24 cellular contexts compared by ENCODE assay signal in the genomic region with DNA sequence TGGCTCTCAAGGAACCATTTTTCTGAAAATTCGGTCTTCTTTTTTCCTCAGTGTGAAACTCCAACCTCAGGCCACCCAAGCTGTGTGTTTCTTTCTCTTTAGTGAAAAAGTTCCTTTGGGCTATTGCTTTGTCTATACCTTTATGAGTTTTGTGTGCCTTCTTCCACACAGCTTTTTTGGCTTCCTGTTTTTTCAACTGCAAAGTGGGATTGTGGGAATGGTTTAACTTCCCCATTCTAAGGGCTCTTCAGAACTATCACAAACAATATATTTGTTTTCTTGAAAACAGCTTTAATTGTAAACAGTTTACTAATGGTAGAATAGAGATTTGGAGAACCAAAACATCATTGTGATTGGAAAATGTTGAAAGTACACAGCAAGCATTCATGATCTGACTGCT. TPM values are rescaled to one million over a fixed set of nuclear protein-coding genes. Genes with fewer than 3 reads are reported as not detected.
DNase-seq lines count a peak whose midpoint lies in the region; ATAC-seq and TF ChIP-seq lines count a peak whose summit lies in the region.
"Had no signal": no experiment of that assay in that cellular context is flagged by ENCODE, and none has a peak within 500 bp of the region (broad histone marks: within the 10 kb centered on the region; RNA-seq: fewer than 3 reads in every experiment).

No MANE protein-coding gene starts in this region.

- ATAC-seq in GM23338 (no peak), HG02798 (IDR thresholded peaks at IDR 0.05; ENCODE audit: poor library complexity, unreplicated experiment) (no peak)
- ATAC-seq: GM12878 had no signal

- intact Hi-C loops in esophagus muscularis mucosa (cut with DNase I), result no loop called here

- no peaks in the 10 kb centered on the region for H3K9me3 Mint-ChIP-seq in GM23338
- H3K9me3 Mint-ChIP-seq: CD14-positive monocyte had no signal

- H3F3A ChIP-seq in GM23338 (replicated peaks; ENCODE audit: low read depth), result no peaks in the 10 kb centered on the region

- no peaks in the 10 kb centered on the region for H3K9me2 ChIP-seq in GM23338 (ENCODE audit: insufficient read depth)

- H4K20me1 ChIP-seq in GM23338 (replicated peaks; ENCODE audit: insufficient read depth), result no peaks in the 10 kb centered on the region; the same call in 1 of the 2 replicates
- H4K20me1 ChIP-seq: BLaER1 had no signal

- peaks cover 3% of the 10 kb centered on the region; the same call in 1 of the 2 replicates for H3K79me2 ChIP-seq in GM23338 (replicated peaks; ENCODE audit: insufficient read depth)

- H3K4me3 Mint-ChIP-seq in GM23338, result no peak overlapping the region
- H3K4me3 Mint-ChIP-seq: CD14-positive monocyte; CD4-positive, alpha-beta memory T cell; CD4-positive, CD25-positive, alpha-beta regulatory T cell; CD8-positive, alpha-beta memory T cell had no signal

- H3K4me3 ChIP-seq in GM23338, result no peak overlapping the region
- H3K4me3 ChIP-seq in esophagus muscularis mucosa, result no peak overlapping the region
- H3K4me3 ChIP-seq in coronary artery, result no peak overlapping the region
- H3K4me3 ChIP-seq: BLaER1, GM12878 had no signal

- peaks cover 25% of the 10 kb centered on the region for H3K4me1 ChIP-seq in GM23338 (ENCODE audit: insufficient read depth)
- no peaks in the 10 kb centered on the region for H3K4me1 ChIP-seq in esophagus muscularis mucosa
- H3K4me1 ChIP-seq: BE2C, BLaER1 had no signal

- 75% methylated on average over 1 of the region's 1 CpG for WGBS in esophagus muscularis mucosa

- H3K27ac ChIP-seq in GM23338 (ENCODE audit: low read depth) (no peak overlapping the region), esophagus muscularis mucosa (replicated peaks in 1 of 4) (no peak overlapping the region), coronary artery (no peak overlapping the region)
- H3K27ac ChIP-seq: BLaER1 had no signal

- peak overlapping the region; percentile 42; the same call in 1 of the 2 replicates for H3K4me2 ChIP-seq in GM23338
- H3K4me2 ChIP-seq: BLaER1 had no signal

- no peak for DNase-seq in GM23338 (ENCODE audit: low spot score)
- DNase-seq in OCI-M1 (lab: John Stamatoyannopoulos, UW), result peak; percentile 32
- DNase-seq in esophagus muscularis mucosa (ENCODE audit: extremely low spot score), result peak; percentile 14
- no peak for DNase-seq in coronary artery (ENCODE audit: low spot score)
- DNase-seq in ACHN, result no peak
- DNase-seq: 8988T; BE2C; C1 segment of cervical spinal cord; CD4-positive, alpha-beta memory T cell; CD4-positive, CD25-positive, alpha-beta regulatory T cell; CD8-positive, alpha-beta memory T cell; COR-L47; DMS 273 treated with DMSO at 0.1 percent for 48 hours; DMS153; DMS53; DMS79; DND-41; EL; GDM1 had no signal

- no peak for TF ChIP-seq EP300 in esophagus muscularis mucosa (IDR thresholded peaks at IDR 0.05)

- H3K9me3 ChIP-seq in esophagus muscularis mucosa, result no peaks in the 10 kb centered on the region
- H3K9me3 ChIP-seq: BE2C, BLaER1 had no signal

- H3K27me3 ChIP-seq in GM23338 (ENCODE audit: insufficient read depth) (no peaks in the 10 kb centered on the region), esophagus muscularis mucosa (peaks cover 0 to 6% (median 0%) of the 10 kb centered on the region in 4 donors)
- H3K27me3 ChIP-seq: BE2C, BLaER1 had no signal

- TF ChIP-seq CTCF in GM23338 (conservative IDR thresholded peaks at IDR 0.05; ENCODE audit: low read depth in 2 of 2) (no peak), esophagus muscularis mucosa (IDR thresholded peaks at IDR 0.05) (no peak), coronary artery (IDR thresholded peaks at IDR 0.05) (no peak)

- H3K36me3 ChIP-seq in GM23338 (ENCODE audit: insufficient read depth), result no peaks in the 10 kb centered on the region
- no peaks in the 10 kb centered on the region for H3K36me3 ChIP-seq in esophagus muscularis mucosa
- H3K36me3 ChIP-seq: BE2C, BLaER1 had no signal

- H3K36me3 Mint-ChIP-seq in GM23338 (ENCODE audit: low read depth), result no peaks in the 10 kb centered on the region
- H3K36me3 Mint-ChIP-seq: CD14-positive monocyte; CD4-positive, alpha-beta memory T cell; CD4-positive, CD25-positive, alpha-beta regulatory T cell; CD8-positive, alpha-beta memory T cell had no signal

- H3K27ac Mint-ChIP-seq in GM23338, result no peak overlapping the region
- H3K27ac Mint-ChIP-seq: CD14-positive monocyte; CD4-positive, alpha-beta memory T cell; CD4-positive, CD25-positive, alpha-beta regulatory T cell; CD8-positive, alpha-beta memory T cell had no signal

- no peak overlapping the region for H2AFZ ChIP-seq in GM23338

- TF ChIP-seq POLR2A in esophagus muscularis mucosa (IDR thresholded peaks at IDR 0.05; ENCODE audit: low read depth), result no peak

- H3K4me1 Mint-ChIP-seq in GM23338, result no peaks in the 10 kb centered on the region
- H3K4me1 Mint-ChIP-seq: CD14-positive monocyte; CD4-positive, alpha-beta memory T cell; CD4-positive, CD25-positive, alpha-beta regulatory T cell; CD8-positive, alpha-beta memory T cell had no signal

- H3K27me3 Mint-ChIP-seq in GM23338 (ENCODE audit: insufficient read depth, low read depth, poor library complexity), result no peaks in the 10 kb centered on the region

- in situ Hi-C loops in ACHN (cut with HindIII; ENCODE audit: low pct_ligation_motif_present, low pct_unique_long_range_greater_than_20kb, low sequenced_read_pairs), result no loop called here

TF ChIP-seq in GM23338, 12 proteins besides CTCF, POLR2A, EP300 and RAD21:
- TF ChIP-seq NANOG (IDR thresholded peaks at IDR 0.05; ENCODE audit: borderline replicate concordance) (no peak), ZNF114 (CRISPR knock-in tag; IDR thresholded peaks at IDR 0.05) (no peak), CREB1 (CRISPR knock-in tag; IDR thresholded peaks at IDR 0.05; ENCODE audit: low read depth) (no peak), JUNB (IDR thresholded peaks at IDR 0.05; ENCODE audit: unreplicated experiment) (no peak), ZNF331 (CRISPR knock-in tag; IDR thresholded peaks at IDR 0.05; ENCODE audit: low read depth) (no peak), STAT1 (IDR thresholded peaks at IDR 0.05; ENCODE audit: unreplicated experiment) (no peak)
- TF ChIP-seq, protein P1, sequence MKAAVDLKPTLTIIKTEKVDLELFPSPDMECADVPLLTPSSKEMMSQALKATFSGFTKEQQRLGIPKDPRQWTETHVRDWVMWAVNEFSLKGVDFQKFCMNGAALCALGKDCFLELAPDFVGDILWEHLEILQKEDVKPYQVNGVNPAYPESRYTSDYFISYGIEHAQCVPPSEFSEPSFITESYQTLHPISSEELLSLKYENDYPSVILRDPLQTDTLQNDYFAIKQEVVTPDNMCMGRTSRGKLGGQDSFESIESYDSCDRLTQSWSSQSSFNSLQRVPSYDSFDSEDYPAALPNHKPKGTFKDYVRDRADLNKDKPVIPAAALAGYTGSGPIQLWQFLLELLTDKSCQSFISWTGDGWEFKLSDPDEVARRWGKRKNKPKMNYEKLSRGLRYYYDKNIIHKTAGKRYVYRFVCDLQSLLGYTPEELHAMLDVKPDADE (IDR thresholded peaks at IDR 0.05), result no peak

RNA-seq across cellular contexts. Expression of a gene that starts 10.4 kb away (rescaled TPM):
- 7.5 and 8.5 TPM in 2 replicates for total RNA-seq in GM23338 (2014; rRNA removed; shearing (Covaris generic))
- 2.2 and 2.7 TPM in 2 replicates for polyA plus RNA-seq in GM23338 (2016; fragmentation: Nextera tagmentation; extraction: Ambion mirVana)
- total RNA-seq in esophagus muscularis mucosa, result 1 to 10 TPM; 1.2 to 3.0 (median 2.5) TPM
- total RNA-seq: CD4-positive, alpha-beta memory T cell; CD4-positive, CD25-positive, alpha-beta regulatory T cell; G401; GM12878 had no signal
- polyA plus RNA-seq: CD4-positive, CD25-positive, alpha-beta regulatory T cell; CD8-positive, alpha-beta memory T cell had no signal

Comparison
In these comparisons a context has a peak if more than half of its experiments do, and no peak if none do; other contexts are left out.
1. DNase-seq: peak in OCI-M1 (single experiment) and esophagus muscularis mucosa (single experiment); none in GM23338 (single experiment), coronary artery (single experiment) and ACHN (single experiment).